6 cellular contexts compared by ENCODE assay signal in the genomic region with DNA sequence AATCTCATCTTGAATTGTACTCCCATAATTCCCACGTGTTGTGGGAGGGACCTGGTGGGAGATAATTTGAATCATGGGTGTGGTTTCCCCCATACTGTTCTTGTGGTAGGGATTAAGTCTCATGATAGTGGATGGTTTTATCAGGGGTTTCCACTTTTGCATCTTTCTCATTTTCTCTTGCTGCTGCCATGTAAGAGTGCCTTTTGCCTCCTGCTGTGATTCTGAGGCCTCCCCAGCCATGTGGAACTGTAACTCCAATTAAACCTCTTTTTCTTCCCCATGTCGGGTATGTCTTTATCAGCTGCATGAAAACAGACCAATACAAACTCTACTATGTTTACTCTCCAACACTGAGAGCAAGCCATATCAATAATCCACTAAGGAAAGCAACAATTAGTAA. TPM values are rescaled to one million over a fixed set of nuclear protein-coding genes. Genes with fewer than 3 reads are reported as not detected.
"Had no signal": no experiment of that assay in that cellular context is flagged by ENCODE, and none has a peak within 500 bp of the region (broad histone marks: within the 10 kb centered on the region; RNA-seq: fewer than 3 reads in every experiment).

No MANE protein-coding gene starts in this region.

RNA-seq across cellular contexts. Expression of a gene that starts 50.9 kb away (rescaled TPM):
- total RNA-seq: stomach, thoracic aorta, tibial nerve, transverse colon, upper lobe of right lung, vagina had no signal
- polyA plus RNA-seq: stomach had no signal
